21 cellular contexts compared by ENCODE assay signal in genomic region chr14:71731096-71731495, GRCh38.
"Had no signal": no experiment of that assay in that cellular context is flagged by ENCODE, and none has a peak within 500 bp of the region (broad histone marks: within the 10 kb centered on the region; RNA-seq: fewer than 3 reads in every experiment).

No MANE protein-coding gene starts in this region.

- H3K27ac ChIP-seq: esophagus squamous epithelium, gastrocnemius medialis, right lobe of liver, upper lobe of left lung had no signal

- H3K4me3 Mint-ChIP-seq: activated CD4-positive, alpha-beta memory T cell treated with anti-CD3 and anti-CD28 coated beads for 36 hours; activated naive CD4-positive, alpha-beta T cell treated with anti-CD3 and anti-CD28 coated beads, Interleukin-2, amount 50 U/mL, for 24 hours; activated T-helper 1 cell treated with anti-CD3 and anti-CD28 coated beads, Interleukin-12 subunit alpha, Interleukin-12 subunit beta, Interleukin-2, Interleukin-4 antibody, amounts not matched to agents 30 ng/mL and 10 ng/mL and 1 ng/mL, durations not matched to agents 14 hours and 24 hours and 36 hours; brain; nephron had no signal

- DNase-seq: activated CD4-positive, alpha-beta memory T cell treated with anti-CD3 and anti-CD28 coated beads for 36 hours; activated CD4-positive, alpha-beta T cell treated with anti-CD3 and anti-CD28 coated beads for 48 hours; activated CD4-positive, CD25-positive, alpha-beta regulatory T cell; activated gamma-delta T cell treated with Interleukin-2 at 50 U/mL for 16 hours; activated T-cell treated with anti-CD3 and anti-CD28 coated beads for 4 hours; aorta; esophagus squamous epithelium; gastrocnemius medialis; left ventricle myocardium superior; mammary epithelial cell; midbrain; right lobe of liver; small intestine; stimulated activated CD4-positive, alpha-beta T cell treated with anti-CD3 and anti-CD28 coated beads, Interleukin-15, amount 100 ng/mL, for 24 hours; stimulated activated naive CD4-positive, alpha-beta T cell; T1000; upper lobe of left lung had no signal

- H3K4me1 Mint-ChIP-seq: activated naive CD4-positive, alpha-beta T cell treated with anti-CD3 and anti-CD28 coated beads, Interleukin-2, amount 50 U/mL, for 24 hours had no signal

- H3K9me3 Mint-ChIP-seq: activated CD4-positive, alpha-beta memory T cell treated with anti-CD3 and anti-CD28 coated beads for 36 hours; activated naive CD4-positive, alpha-beta T cell treated with anti-CD3 and anti-CD28 coated beads, Interleukin-2, amount 50 U/mL, for 24 hours; activated T-helper 1 cell treated with anti-CD3 and anti-CD28 coated beads, Interleukin-12 subunit alpha, Interleukin-12 subunit beta, Interleukin-2, Interleukin-4 antibody, amounts not matched to agents 30 ng/mL and 10 ng/mL and 1 ng/mL, durations not matched to agents 14 hours and 24 hours and 36 hours; brain; nephron had no signal

- H3K27ac Mint-ChIP-seq: activated CD4-positive, alpha-beta memory T cell treated with anti-CD3 and anti-CD28 coated beads for 36 hours; activated naive CD4-positive, alpha-beta T cell treated with anti-CD3 and anti-CD28 coated beads, Interleukin-2, amount 50 U/mL, for 24 hours; activated T-helper 1 cell treated with anti-CD3 and anti-CD28 coated beads, Interleukin-12 subunit alpha, Interleukin-12 subunit beta, Interleukin-2, Interleukin-4 antibody, amounts not matched to agents 30 ng/mL and 10 ng/mL and 1 ng/mL, durations not matched to agents 14 hours and 24 hours and 36 hours; nephron had no signal

- ATAC-seq: gastrocnemius medialis, left ventricle myocardium superior, right lobe of liver had no signal

- H3K27me3 Mint-ChIP-seq: activated CD4-positive, alpha-beta memory T cell treated with anti-CD3 and anti-CD28 coated beads for 36 hours; activated naive CD4-positive, alpha-beta T cell treated with anti-CD3 and anti-CD28 coated beads, Interleukin-2, amount 50 U/mL, for 24 hours; brain had no signal
